ENCODE assay signal across 29 cellular contexts in genomic region chr17:36512641-36513040, GRCh38. TPM values are rescaled to one million over a fixed set of nuclear protein-coding genes. Genes with fewer than 3 reads are reported as not detected.
DNase-seq lines count a peak whose midpoint lies in the region; ATAC-seq, FAIRE-seq and TF ChIP-seq lines count a peak whose summit lies in the region.
"Had no signal": no experiment of that assay in that cellular context is flagged by ENCODE, and none has a peak within 500 bp of the region (broad histone marks: within the 10 kb centered on the region; RNA-seq: fewer than 3 reads in every experiment).

No MANE protein-coding gene starts in this region.

- H3K27ac Mint-ChIP-seq in activated CD8-positive, alpha-beta memory T cell treated with anti-CD3 and anti-CD28 coated beads, Interleukin-2, amount 10 ng/mL, durations not matched to agents 7 days and 5 days, result no peak overlapping the region
- H3K27ac Mint-ChIP-seq in Calu3 (ENCODE audit: unreplicated experiment), result no peak overlapping the region
- peak overlapping the region; percentile 1 for H3K27ac Mint-ChIP-seq in stimulated activated effector memory CD8-positive, alpha-beta T cell treated with anti-CD3 and anti-CD28 coated beads, Interleukin-12 subunit alpha, Interleukin-12 subunit beta, amount 100 ng/mL, for 72 hours
- H3K27ac Mint-ChIP-seq: CD4-positive, alpha-beta T cell had no signal

- no peaks in the 10 kb centered on the region for H3K27me3 Mint-ChIP-seq in activated CD8-positive, alpha-beta memory T cell treated with anti-CD3 and anti-CD28 coated beads, Interleukin-2, amount 10 ng/mL, durations not matched to agents 7 days and 5 days
- no peaks in the 10 kb centered on the region for H3K27me3 Mint-ChIP-seq in Calu3 (ENCODE audit: unreplicated experiment)
- H3K27me3 Mint-ChIP-seq: CD4-positive, alpha-beta T cell had no signal

- no peak overlapping the region for H3K4me2 ChIP-seq in K562 (ENCODE audit: insufficient read depth, low read length)
- H3K4me2 ChIP-seq: KMS-11 had no signal

- H3K27me3 ChIP-seq in K562 (ENCODE audit: control insufficient read depth in 2 of 2, insufficient read depth in 2 of 2, low read length in 2 of 2), result no peaks in the 10 kb centered on the region

- POLR2A ChIA-PET in K562 (lab: Yijun Ruan, JAX), result interaction anchor here (0.6 kb wide), 1 partner anchor 963 kb away, joined by 3 read pairs; no protein-coding TSS in a partner anchor

- H3K36me3 ChIP-seq in K562 (ENCODE audit: control insufficient read depth, insufficient read depth, low read length), result peaks cover 95% of the 10 kb centered on the region

- peak; percentile 23 for ATAC-seq in activated CD8-positive, alpha-beta memory T cell treated with anti-CD3 and anti-CD28 coated beads, Interleukin-2, amount 10 ng/mL, durations not matched to agents 7 days and 5 days
- ATAC-seq in K562, result no peak
- no peak for ATAC-seq in stimulated activated effector memory CD8-positive, alpha-beta T cell treated with anti-CD3 and anti-CD28 coated beads, Interleukin-12 subunit alpha, Interleukin-12 subunit beta, amount 100 ng/mL, for 72 hours
- ATAC-seq: GM12878 had no signal

- in situ Hi-C loops in K562 (cut with MboI), result no loop called here

- no peaks in the 10 kb centered on the region for H3K4me1 Mint-ChIP-seq in activated CD8-positive, alpha-beta memory T cell treated with anti-CD3 and anti-CD28 coated beads, Interleukin-2, amount 10 ng/mL, durations not matched to agents 7 days and 5 days
- H3K4me1 Mint-ChIP-seq in Calu3 (ENCODE audit: low read depth, unreplicated experiment), result no peaks in the 10 kb centered on the region
- H3K4me1 Mint-ChIP-seq in stimulated activated effector memory CD8-positive, alpha-beta T cell treated with anti-CD3 and anti-CD28 coated beads, Interleukin-12 subunit alpha, Interleukin-12 subunit beta, amount 100 ng/mL, for 72 hours, result no peaks in the 10 kb centered on the region

- H3K36me3 Mint-ChIP-seq in activated CD8-positive, alpha-beta memory T cell treated with anti-CD3 and anti-CD28 coated beads, Interleukin-2, amount 10 ng/mL, durations not matched to agents 7 days and 5 days, result peaks cover 12% of the 10 kb centered on the region
- H3K36me3 Mint-ChIP-seq in Calu3 (ENCODE audit: insufficient read depth, unreplicated experiment), result peaks cover 32% of the 10 kb centered on the region
- H3K36me3 Mint-ChIP-seq in stimulated activated effector memory CD8-positive, alpha-beta T cell treated with anti-CD3 and anti-CD28 coated beads, Interleukin-12 subunit alpha, Interleukin-12 subunit beta, amount 100 ng/mL, for 72 hours, result peaks cover 36% of the 10 kb centered on the region

- no peaks in the 10 kb centered on the region for H3K9me3 ChIP-seq in K562 (replicated peaks; ENCODE audit: control insufficient read depth, insufficient read depth, low read depth, low read length)
- H3K9me3 ChIP-seq: HAP-1 had no signal

- FAIRE-seq in K562 (lab: Jason Lieb, UNC) (no peak), urothelium cell line (lab: Jason Lieb, UNC) (no peak)
- FAIRE-seq: GM12878 had no signal

- CTCF ChIA-PET in activated CD8-positive, alpha-beta memory T cell treated with anti-CD3 and anti-CD28 coated beads, Interleukin-2, amount 10 ng/mL, durations not matched to agents 7 days and 5 days (lab: Charles Lee), result no interaction called here
- CTCF ChIA-PET in Calu3 (lab: Charles Lee), result no interaction called here
- CTCF ChIA-PET in K562 (lab: Yijun Ruan, JAX; ENCODE audit: low intra/inter-chr PET ratio), result no interaction called here

- H3K9me3 Mint-ChIP-seq in activated CD8-positive, alpha-beta memory T cell treated with anti-CD3 and anti-CD28 coated beads, Interleukin-2, amount 10 ng/mL, durations not matched to agents 7 days and 5 days (ENCODE audit: low read depth), result no peaks in the 10 kb centered on the region
- no peaks in the 10 kb centered on the region for H3K9me3 Mint-ChIP-seq in Calu3 (ENCODE audit: low read depth, unreplicated experiment)
- H3K9me3 Mint-ChIP-seq in stimulated activated effector memory CD8-positive, alpha-beta T cell treated with anti-CD3 and anti-CD28 coated beads, Interleukin-12 subunit alpha, Interleukin-12 subunit beta, amount 100 ng/mL, for 72 hours, result no peaks in the 10 kb centered on the region
- H3K9me3 Mint-ChIP-seq: CD4-positive, alpha-beta T cell had no signal

- intact Hi-C loops in Calu3 (cut with micrococcal nuclease; ENCODE audit: unreplicated experiment), result no loop called here
- intact Hi-C loops in K562 (cut with micrococcal nuclease), result no loop called here

- no peak for TF ChIP-seq EP300 in K562 (IDR thresholded peaks at IDR 0.05; ENCODE audit: low read length)

- H2AFZ ChIP-seq in K562 (ENCODE audit: low read depth, low read length), result no peak overlapping the region
- H2AFZ ChIP-seq: GM23248 had no signal

- H3K4me3 ChIP-seq in K562, result no peak overlapping the region
- H3K4me3 ChIP-seq: GM12878, GM23248, HAP-1, SK-N-MC had no signal

- no peak for DNase-seq in activated CD8-positive, alpha-beta memory T cell treated with anti-CD3 and anti-CD28 coated beads, Interleukin-2, amount 10 ng/mL, durations not matched to agents 7 days and 5 days
- DNase-seq in activated CD8-positive, alpha-beta memory T cell treated with anti-CD3 and anti-CD28 coated beads for 24 hours, result no peak
- DNase-seq in Calu3, result no peak
- peak in 1 of 4 experiments; percentile 9 for DNase-seq in K562 (ENCODE audit: extremely low read depth in 1 of 4, low spot score in 3 of 4)
- no peak for DNase-seq in stimulated activated effector memory CD8-positive, alpha-beta T cell treated with anti-CD3 and anti-CD28 coated beads, Interleukin-12 subunit alpha, Interleukin-12 subunit beta, amount 100 ng/mL, for 72 hours (ENCODE audit: low spot score in 2 of 2)
- DNase-seq in GOT3 (lab: John Stamatoyannopoulos, UW), result no peak
- DNase-seq in urothelium cell line (ENCODE audit: low spot score), result no peak
- no peak for DNase-seq in GM19238 (ENCODE audit: insufficient read length, low spot score)
- DNase-seq: 8988T; ACHN; CD4-positive, alpha-beta T cell; COR-L47; DMS 273 treated with DMSO at 0.1 percent for 48 hours; DMS79; EL; GDM1; GM23248; IMR-90; MM.1S; NCI-H1694; NCI-H2029 treated with DMSO at 0.1 percent for 48 hours; NCI-H2227 treated with DMSO at 0.1 percent for 48 hours; NCI-H526 treated with DMSO at 0.1 percent for 48 hours; SHP77 had no signal

- H3K79me2 ChIP-seq in K562 (ENCODE audit: control insufficient read depth, insufficient read depth, low read length), result no peaks in the 10 kb centered on the region

- no peaks in the 10 kb centered on the region for H3K9me1 ChIP-seq in K562 (ENCODE audit: control insufficient read depth, insufficient read depth, low read length)

- peaks cover 6% of the 10 kb centered on the region; the same call in 1 of the 2 replicates for H4K20me1 ChIP-seq in K562 (replicated peaks; ENCODE audit: control insufficient read depth, insufficient read depth, low read length)

- TSS peak; percentile 8 for BruUV-seq in Calu3 (replicated peaks; lab: Mats Ljungman, UMichigan)
- TSS peak; percentile 28 for BruUV-seq in K562 (replicated peaks; lab: Mats Ljungman, UMichigan)

- H3K27ac ChIP-seq in K562 (ENCODE audit: extremely low read depth, low read depth, low read length), result no peak overlapping the region
- H3K27ac ChIP-seq: GM23248, KMS-11, RWPE1, SK-N-MC had no signal

- whole genome bisulfite sequencing in K562 (ENCODE audit: insufficient coverage, low coverage, missing lambda C conversion rate), result 94% methylated on average over 5 of the region's 5 CpGs

- H3K4me3 Mint-ChIP-seq in activated CD8-positive, alpha-beta memory T cell treated with anti-CD3 and anti-CD28 coated beads, Interleukin-2, amount 10 ng/mL, durations not matched to agents 7 days and 5 days, result no peak overlapping the region
- no peak overlapping the region for H3K4me3 Mint-ChIP-seq in Calu3 (ENCODE audit: low read depth, unreplicated experiment)
- H3K4me3 Mint-ChIP-seq in stimulated activated effector memory CD8-positive, alpha-beta T cell treated with anti-CD3 and anti-CD28 coated beads, Interleukin-12 subunit alpha, Interleukin-12 subunit beta, amount 100 ng/mL, for 72 hours, result no peak overlapping the region
- H3K4me3 Mint-ChIP-seq: CD4-positive, alpha-beta T cell had no signal

- no peak for TF ChIP-seq POLR2A in K562 (conservative IDR thresholded peaks at IDR 0.05)

- H3K4me1 ChIP-seq in K562 (replicated peaks in 1 of 2; ENCODE audit: control insufficient read depth in 2 of 2, insufficient read depth in 2 of 2, low read length in 2 of 2), result peaks cover 0 to 3% of the 10 kb centered on the region in 2 experiments; a peak in 1 of 5 replicates
- H3K4me1 ChIP-seq: HAP-1 had no signal

- H3K9ac ChIP-seq in K562 (ENCODE audit: insufficient read depth in 1 of 2, low read depth in 2 of 2, low read length in 2 of 2), result no peak overlapping the region
- H3K9ac ChIP-seq: GM23248, KMS-11 had no signal

- TF ChIP-seq CTCF in Calu3 (IDR thresholded peaks at IDR 0.05; ENCODE audit: unreplicated experiment) (no peak), K562 (IDR thresholded peaks at IDR 0.05 in 2 of 3, conservative IDR thresholded peaks at IDR 0.05 in 1 of 3; ENCODE audit: insufficient read depth in 2 of 3, low read depth in 1 of 3, low read length in 3 of 3) (no peak)

- TF ChIP-seq RAD21 in K562 (CRISPR knock-in tag; conservative IDR thresholded peaks at IDR 0.05 in 1 of 2, IDR thresholded peaks at IDR 0.05 in 1 of 2), result no peak

RNA-seq across cellular contexts. Expression of gene MYO19, which starts 22.0 kb away (rescaled TPM):
- total RNA-seq in activated CD8-positive, alpha-beta memory T cell treated with anti-CD3 and anti-CD28 coated beads, Interleukin-2, amount 10 ng/mL, durations not matched to agents 7 days and 5 days, result 100 to 1,000 TPM; 140 to 161 TPM
- total RNA-seq in Calu3 (2022), result 155 and 156 TPM in 2 replicates
- total RNA-seq in K562 (2011; cell fraction: chromatin; rRNA removed; ENCODE audit: low replicate concordance), result 1,055 and 1,571 TPM in 2 replicates
- 696 and 717 TPM in 2 replicates for total RNA-seq in K562 (2011; cell fraction: nucleolus; rRNA removed)
- total RNA-seq in K562 (2011; cell fraction: nucleoplasm; rRNA removed), result 748 and 751 TPM in 2 replicates
- total RNA-seq in K562 (2014; rRNA removed), result 129 and 163 TPM in 2 replicates
- 106 and 112 TPM in 2 replicates for total RNA-seq in K562 (2014; rRNA removed; fragmentation: Illumina TruSeq; extraction: Trizol)
- 117 and 121 TPM in 2 replicates for total RNA-seq in K562 (2015; rRNA removed; fragmentation: Illumina TruSeq; extraction: Trizol)
- 136 and 153 TPM in 2 replicates for total RNA-seq in K562 (2021)
- 115 and 135 TPM in 2 replicates for polyA plus RNA-seq in K562 (2011; rRNA removed)
- polyA plus RNA-seq in K562 (2011; cell fraction: cytosol; rRNA removed), result 96.3 and 184 TPM in 2 replicates
- polyA plus RNA-seq in K562 (2011; cell fraction: nucleus; rRNA removed), result 697 and 1,515 TPM in 2 replicates
- polyA plus RNA-seq in K562 (2012), result 69.8 and 106 TPM in 2 replicates
- 139 and 162 TPM in 2 replicates for polyA plus RNA-seq in K562 (2014; fragmentation: Illumina TruSeq; extraction: Trizol)
- polyA plus RNA-seq in K562 (2014; fragmentation: Nextera tagmentation; extraction: Ambion mirVana), result 10 to 100 TPM; 21.6 to 24.5 TPM
- 176 and 178 TPM in 2 replicates for polyA plus RNA-seq in K562 (2014; rRNA removed)
- polyA minus RNA-seq in K562 (2011; rRNA and poly(A)+ RNA removed), result 105 and 166 TPM in 2 replicates
- polyA minus RNA-seq in K562 (2011; cell fraction: cytosol; rRNA and poly(A)+ RNA removed), result 66.4 and 70.3 TPM in 2 replicates
- polyA minus RNA-seq in K562 (2011; cell fraction: nucleus; rRNA and poly(A)+ RNA removed), result 226 and 316 TPM in 2 replicates

RNA-seq across cellular contexts. Expression of gene PIGW, which starts 22.1 kb away (rescaled TPM):
- total RNA-seq in activated CD8-positive, alpha-beta memory T cell treated with anti-CD3 and anti-CD28 coated beads, Interleukin-2, amount 10 ng/mL, durations not matched to agents 7 days and 5 days, result 10 to 100 TPM in 1 of 2 experiments, 1 to 10 TPM in 1; 9.6 to 17.4 TPM
- total RNA-seq in Calu3 (2022) (71.1 and 78.9 TPM in 2 replicates), K562 (2014; rRNA removed) (13.0 and 13.8 TPM in 2 replicates), K562 (2014; rRNA removed; fragmentation: Illumina TruSeq; extraction: Trizol) (24.7 and 27.8 TPM in 2 replicates), K562 (2015; rRNA removed; fragmentation: Illumina TruSeq; extraction: Trizol) (21.2 TPM in 2 replicates), K562 (2021) (22.1 and 26.9 TPM in 2 replicates)
- 12.0 and 21.0 TPM in 2 replicates for total RNA-seq in K562 (2011; cell fraction: chromatin; rRNA removed; ENCODE audit: low replicate concordance)
- total RNA-seq in K562 (2011; cell fraction: nucleolus; rRNA removed), result 9.6 and 12.7 TPM in 2 replicates
- 22.6 and 29.7 TPM in 2 replicates for total RNA-seq in K562 (2011; cell fraction: nucleoplasm; rRNA removed)
- polyA plus RNA-seq in K562 (2011; rRNA removed) (14.5 and 26.2 TPM in 2 replicates), K562 (2014; fragmentation: Illumina TruSeq; extraction: Trizol) (29.4 and 33.9 TPM in 2 replicates), K562 (2014; fragmentation: Nextera tagmentation; extraction: Ambion mirVana) (10 to 100 TPM in 1 of 2 experiments, 1 to 10 TPM in 1; 9.5 to 15.4 TPM), K562 (2014; rRNA removed) (16.5 and 25.0 TPM in 2 replicates)
- polyA plus RNA-seq in K562 (2011; cell fraction: cytosol; rRNA removed), result 11.9 and 12.9 TPM in 2 replicates
- polyA plus RNA-seq in K562 (2011; cell fraction: nucleus; rRNA removed), result 5.3 and 6.3 TPM in 2 replicates
- 13.2 and 26.4 TPM in 2 replicates for polyA plus RNA-seq in K562 (2012)
- 6.9 and 11.8 TPM in 2 replicates for polyA minus RNA-seq in K562 (2011; rRNA and poly(A)+ RNA removed)
- 4.5 and 8.8 TPM in 2 replicates for polyA minus RNA-seq in K562 (2011; cell fraction: cytosol; rRNA and poly(A)+ RNA removed)
- polyA minus RNA-seq in K562 (2011; cell fraction: nucleus; rRNA and poly(A)+ RNA removed), result 4.6 and 5.0 TPM in 2 replicates

RNA-seq across cellular contexts. Expression of gene ZNHIT3, which starts 26.2 kb away (rescaled TPM):
- total RNA-seq in activated CD8-positive, alpha-beta memory T cell treated with anti-CD3 and anti-CD28 coated beads, Interleukin-2, amount 10 ng/mL, durations not matched to agents 7 days and 5 days, result 10 to 100 TPM; 34.3 to 45.8 TPM
- total RNA-seq in Calu3 (2022) (32.6 and 33.6 TPM in 2 replicates), K562 (2014; rRNA removed) (45.0 and 52.6 TPM in 2 replicates), K562 (2014; rRNA removed; fragmentation: Illumina TruSeq; extraction: Trizol) (90.9 and 92.3 TPM in 2 replicates), K562 (2015; rRNA removed; fragmentation: Illumina TruSeq; extraction: Trizol) (79.6 and 88.4 TPM in 2 replicates), K562 (2021) (52.0 and 60.6 TPM in 2 replicates)
- 32.7 and 39.4 TPM in 2 replicates for total RNA-seq in K562 (2011; cell fraction: chromatin; rRNA removed; ENCODE audit: low replicate concordance)
- total RNA-seq in K562 (2011; cell fraction: nucleolus; rRNA removed), result 29.9 and 34.3 TPM in 2 replicates
- 39.5 and 43.7 TPM in 2 replicates for total RNA-seq in K562 (2011; cell fraction: nucleoplasm; rRNA removed)
- polyA plus RNA-seq in K562 (2011; rRNA removed) (103 and 146 TPM in 2 replicates), K562 (2014; fragmentation: Illumina TruSeq; extraction: Trizol) (72.5 and 76.3 TPM in 2 replicates), K562 (2014; fragmentation: Nextera tagmentation; extraction: Ambion mirVana) (100 to 1,000 TPM; 270 to 300 TPM), K562 (2014; rRNA removed) (88.4 and 95.7 TPM in 2 replicates)
- 68.0 and 87.6 TPM in 2 replicates for polyA plus RNA-seq in K562 (2011; cell fraction: cytosol; rRNA removed)
- 35.6 and 45.0 TPM in 2 replicates for polyA plus RNA-seq in K562 (2011; cell fraction: nucleus; rRNA removed)
- 62.6 and 68.8 TPM in 2 replicates for polyA plus RNA-seq in K562 (2012)
- polyA minus RNA-seq in K562 (2011; rRNA and poly(A)+ RNA removed), result 40.6 and 42.8 TPM in 2 replicates
- 14.8 and 15.9 TPM in 2 replicates for polyA minus RNA-seq in K562 (2011; cell fraction: cytosol; rRNA and poly(A)+ RNA removed)
- polyA minus RNA-seq in K562 (2011; cell fraction: nucleus; rRNA and poly(A)+ RNA removed), result 14.4 and 18.1 TPM in 2 replicates

RNA-seq across cellular contexts. Expression of gene GGNBP2, which starts 32.1 kb away (rescaled TPM):
- 100 to 1,000 TPM in 1 of 2 experiments, 10 to 100 TPM in 1; 96.5 to 113 TPM for total RNA-seq in activated CD8-positive, alpha-beta memory T cell treated with anti-CD3 and anti-CD28 coated beads, Interleukin-2, amount 10 ng/mL, durations not matched to agents 7 days and 5 days
- 266 and 274 TPM in 2 replicates for total RNA-seq in Calu3 (2022)
- total RNA-seq in K562 (2011; cell fraction: chromatin; rRNA removed; ENCODE audit: low replicate concordance), result 160 and 249 TPM in 2 replicates
- 57.2 and 67.9 TPM in 2 replicates for total RNA-seq in K562 (2011; cell fraction: nucleolus; rRNA removed)
- 114 and 172 TPM in 2 replicates for total RNA-seq in K562 (2011; cell fraction: nucleoplasm; rRNA removed)
- 46.9 and 51.4 TPM in 2 replicates for total RNA-seq in K562 (2014; rRNA removed)
- 64.1 and 66.0 TPM in 2 replicates for total RNA-seq in K562 (2014; rRNA removed; fragmentation: Illumina TruSeq; extraction: Trizol)
- 61.5 and 71.3 TPM in 2 replicates for total RNA-seq in K562 (2015; rRNA removed; fragmentation: Illumina TruSeq; extraction: Trizol)
- 53.2 and 60.5 TPM in 2 replicates for total RNA-seq in K562 (2021)
- polyA plus RNA-seq in K562 (2011; rRNA removed), result 87.7 and 96.6 TPM in 2 replicates
- 46.2 and 46.7 TPM in 2 replicates for polyA plus RNA-seq in K562 (2011; cell fraction: cytosol; rRNA removed)
- polyA plus RNA-seq in K562 (2011; cell fraction: nucleus; rRNA removed), result 119 and 123 TPM in 2 replicates
- polyA plus RNA-seq in K562 (2012), result 55.0 and 62.9 TPM in 2 replicates
- polyA plus RNA-seq in K562 (2014; fragmentation: Illumina TruSeq; extraction: Trizol), result 78.8 and 89.8 TPM in 2 replicates
- 10 to 100 TPM; 35.7 to 41.0 TPM for polyA plus RNA-seq in K562 (2014; fragmentation: Nextera tagmentation; extraction: Ambion mirVana)
- polyA plus RNA-seq in K562 (2014; rRNA removed), result 71.6 and 76.5 TPM in 2 replicates
- 76.8 and 116 TPM in 2 replicates for polyA minus RNA-seq in K562 (2011; rRNA and poly(A)+ RNA removed)
- polyA minus RNA-seq in K562 (2011; cell fraction: cytosol; rRNA and poly(A)+ RNA removed), result 22.1 and 22.6 TPM in 2 replicates
- polyA minus RNA-seq in K562 (2011; cell fraction: nucleus; rRNA and poly(A)+ RNA removed), result 31.4 and 44.9 TPM in 2 replicates
